In genomic region chr19:16118489-16119033, GRCh38 we compare ENCODE assay signal across 1 cellular context.
TF ChIP-seq lines count a peak whose summit lies in the region.

No MANE protein-coding gene starts in this region.

TF ChIP-seq in GM12878, 131 proteins besides CTCF, POLR2A, EP300 and RAD21 (continues in another document):
- TF ChIP-seq RCOR1 (conservative IDR thresholded peaks at IDR 0.05; ENCODE audit: low read depth, low read length) (peak; percentile 75; the same call in 1 of the 2 replicates), ETV6 (conservative IDR thresholded peaks at IDR 0.05 in 1 of 2, IDR thresholded peaks at IDR 0.05 in 1 of 2; ENCODE audit: borderline replicate concordance in 1 of 2, low read depth in 1 of 2) (peak; percentile 65 to 99; a peak in 2 of 4 replicates), SMARCA5 (IDR thresholded peaks at IDR 0.05) (no peak; the same call in 1 of the 2 replicates), SMAD5 (IDR thresholded peaks at IDR 0.05; ENCODE audit: low read depth) (0 out of 2 replicates have a peak, but pooled peaks have one; percentile 15), REST (IDR thresholded peaks at IDR 0.05; ENCODE audit: low read depth, low read length) (no peak), HDAC2 (IDR thresholded peaks at IDR 0.05) (no peak), POLR2AphosphoS2 (IDR thresholded peaks at IDR 0.05; ENCODE audit: low read depth, low read length) (no peak), ZSCAN29 (IDR thresholded peaks at IDR 0.05) (peak; percentile 65; the same call in 1 of the 2 replicates), CEBPB (IDR thresholded peaks at IDR 0.05; ENCODE audit: borderline replicate concordance in 1 of 2, low read depth in 2 of 2, low read length in 2 of 2) (no peak), ZBED1 (IDR thresholded peaks at IDR 0.05; ENCODE audit: borderline replicate concordance) (peak; percentile 89), RFX5 (IDR thresholded peaks at IDR 0.05; ENCODE audit: low read depth, low read length) (no peak), MYC (IDR thresholded peaks at IDR 0.05; ENCODE audit: insufficient read depth, insufficient read length, insufficient replicate concordance, low read length, severe bottlenecking) (no peak), SMC3 (IDR thresholded peaks at IDR 0.05; ENCODE audit: borderline replicate concordance, low read length) (peak; percentile 6; the same call in 1 of the 2 replicates), ELK1 (IDR thresholded peaks at IDR 0.05; ENCODE audit: low read depth, low read length) (no peak; the same call in 1 of the 2 replicates), FOXM1 (IDR thresholded peaks at IDR 0.05; ENCODE audit: low read depth, low read length) (peak; percentile 97), EGR1 (IDR thresholded peaks at IDR 0.05; ENCODE audit: borderline replicate concordance in 1 of 2, low read depth in 2 of 2, low read length in 2 of 2) (peak in 1 of 2 experiments; percentile 86; a peak in 2 of 3 replicates), IKZF2 (IDR thresholded peaks at IDR 0.05) (peak; percentile 100), MXI1 (IDR thresholded peaks at IDR 0.05; ENCODE audit: low read depth, low read length) (peak; percentile 70), NFIC (IDR thresholded peaks at IDR 0.05; ENCODE audit: low read depth, low read length) (peak; percentile 97), PAX8 (IDR thresholded peaks at IDR 0.05) (no peak), ZNF217 (IDR thresholded peaks at IDR 0.05) (peak; percentile 87), YBX1 (IDR thresholded peaks at IDR 0.05) (peak; percentile 27; the same call in 1 of the 2 replicates), YY1 (IDR thresholded peaks at IDR 0.05; ENCODE audit: low read depth, low read length) (peak; percentile 81), BACH1 (IDR thresholded peaks at IDR 0.05; ENCODE audit: borderline replicate concordance) (peak; percentile 94), PKNOX1 (IDR thresholded peaks at IDR 0.05) (peak; percentile 4; the same call in 1 of the 2 replicates), ESRRA (IDR thresholded peaks at IDR 0.05; ENCODE audit: low read length) (peak; percentile 47; the same call in 1 of the 2 replicates), ZZZ3 (IDR thresholded peaks at IDR 0.05; ENCODE audit: control insufficient read depth, insufficient read length, low read depth) (no peak), CREB1 (IDR thresholded peaks at IDR 0.05; ENCODE audit: low read depth) (peak; percentile 70), RAD51 (IDR thresholded peaks at IDR 0.05) (no peak), KLF5 (IDR thresholded peaks at IDR 0.05; ENCODE audit: partially characterized antibody) (no peak), TCF12 (IDR thresholded peaks at IDR 0.05; ENCODE audit: low read depth, low read length) (peak; percentile 97), KAT2A (conservative IDR thresholded peaks at IDR 0.05; ENCODE audit: control insufficient read depth, low read depth, low read length) (no peak), ZNF24 (IDR thresholded peaks at IDR 0.05) (peak; percentile 40; the same call in 1 of the 2 replicates), SP1 (IDR thresholded peaks at IDR 0.05; ENCODE audit: low read depth, low read length) (peak; percentile 89)
- TF ChIP-seq, protein P1, sequence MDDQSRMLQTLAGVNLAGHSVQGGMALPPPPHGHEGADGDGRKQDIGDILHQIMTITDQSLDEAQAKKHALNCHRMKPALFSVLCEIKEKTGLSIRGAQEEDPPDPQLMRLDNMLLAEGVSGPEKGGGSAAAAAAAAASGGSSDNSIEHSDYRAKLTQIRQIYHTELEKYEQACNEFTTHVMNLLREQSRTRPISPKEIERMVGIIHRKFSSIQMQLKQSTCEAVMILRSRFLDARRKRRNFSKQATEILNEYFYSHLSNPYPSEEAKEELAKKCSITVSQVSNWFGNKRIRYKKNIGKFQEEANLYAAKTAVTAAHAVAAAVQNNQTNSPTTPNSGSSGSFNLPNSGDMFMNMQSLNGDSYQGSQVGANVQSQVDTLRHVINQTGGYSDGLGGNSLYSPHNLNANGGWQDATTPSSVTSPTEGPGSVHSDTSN (IDR thresholded peaks at IDR 0.05; ENCODE audit: insufficient replicate concordance, low read depth, low read length): no peak
- TF ChIP-seq, protein P2, sequence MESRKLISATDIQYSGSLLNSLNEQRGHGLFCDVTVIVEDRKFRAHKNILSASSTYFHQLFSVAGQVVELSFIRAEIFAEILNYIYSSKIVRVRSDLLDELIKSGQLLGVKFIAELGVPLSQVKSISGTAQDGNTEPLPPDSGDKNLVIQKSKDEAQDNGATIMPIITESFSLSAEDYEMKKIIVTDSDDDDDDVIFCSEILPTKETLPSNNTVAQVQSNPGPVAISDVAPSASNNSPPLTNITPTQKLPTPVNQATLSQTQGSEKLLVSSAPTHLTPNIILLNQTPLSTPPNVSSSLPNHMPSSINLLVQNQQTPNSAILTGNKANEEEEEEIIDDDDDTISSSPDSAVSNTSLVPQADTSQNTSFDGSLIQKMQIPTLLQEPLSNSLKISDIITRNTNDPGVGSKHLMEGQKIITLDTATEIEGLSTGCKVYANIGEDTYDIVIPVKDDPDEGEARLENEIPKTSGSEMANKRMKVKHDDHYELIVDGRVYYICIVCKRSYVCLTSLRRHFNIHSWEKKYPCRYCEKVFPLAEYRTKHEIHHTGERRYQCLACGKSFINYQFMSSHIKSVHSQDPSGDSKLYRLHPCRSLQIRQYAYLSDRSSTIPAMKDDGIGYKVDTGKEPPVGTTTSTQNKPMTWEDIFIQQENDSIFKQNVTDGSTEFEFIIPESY (IDR thresholded peaks at IDR 0.05): no peak
- TF ChIP-seq, protein P3, sequence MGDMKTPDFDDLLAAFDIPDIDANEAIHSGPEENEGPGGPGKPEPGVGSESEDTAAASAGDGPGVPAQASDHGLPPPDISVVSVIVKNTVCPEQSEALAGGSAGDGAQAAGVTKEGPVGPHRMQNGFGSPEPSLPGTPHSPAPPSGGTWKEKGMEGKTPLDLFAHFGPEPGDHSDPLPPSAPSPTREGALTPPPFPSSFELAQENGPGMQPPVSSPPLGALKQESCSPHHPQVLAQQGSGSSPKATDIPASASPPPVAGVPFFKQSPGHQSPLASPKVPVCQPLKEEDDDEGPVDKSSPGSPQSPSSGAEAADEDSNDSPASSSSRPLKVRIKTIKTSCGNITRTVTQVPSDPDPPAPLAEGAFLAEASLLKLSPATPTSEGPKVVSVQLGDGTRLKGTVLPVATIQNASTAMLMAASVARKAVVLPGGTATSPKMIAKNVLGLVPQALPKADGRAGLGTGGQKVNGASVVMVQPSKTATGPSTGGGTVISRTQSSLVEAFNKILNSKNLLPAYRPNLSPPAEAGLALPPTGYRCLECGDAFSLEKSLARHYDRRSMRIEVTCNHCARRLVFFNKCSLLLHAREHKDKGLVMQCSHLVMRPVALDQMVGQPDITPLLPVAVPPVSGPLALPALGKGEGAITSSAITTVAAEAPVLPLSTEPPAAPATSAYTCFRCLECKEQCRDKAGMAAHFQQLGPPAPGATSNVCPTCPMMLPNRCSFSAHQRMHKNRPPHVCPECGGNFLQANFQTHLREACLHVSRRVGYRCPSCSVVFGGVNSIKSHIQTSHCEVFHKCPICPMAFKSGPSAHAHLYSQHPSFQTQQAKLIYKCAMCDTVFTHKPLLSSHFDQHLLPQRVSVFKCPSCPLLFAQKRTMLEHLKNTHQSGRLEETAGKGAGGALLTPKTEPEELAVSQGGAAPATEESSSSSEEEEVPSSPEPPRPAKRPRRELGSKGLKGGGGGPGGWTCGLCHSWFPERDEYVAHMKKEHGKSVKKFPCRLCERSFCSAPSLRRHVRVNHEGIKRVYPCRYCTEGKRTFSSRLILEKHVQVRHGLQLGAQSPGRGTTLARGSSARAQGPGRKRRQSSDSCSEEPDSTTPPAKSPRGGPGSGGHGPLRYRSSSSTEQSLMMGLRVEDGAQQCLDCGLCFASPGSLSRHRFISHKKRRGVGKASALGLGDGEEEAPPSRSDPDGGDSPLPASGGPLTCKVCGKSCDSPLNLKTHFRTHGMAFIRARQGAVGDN (IDR thresholded peaks at IDR 0.05): 0 out of 2 replicates have a peak, but pooled peaks have one; percentile 73
- TF ChIP-seq, protein P4, sequence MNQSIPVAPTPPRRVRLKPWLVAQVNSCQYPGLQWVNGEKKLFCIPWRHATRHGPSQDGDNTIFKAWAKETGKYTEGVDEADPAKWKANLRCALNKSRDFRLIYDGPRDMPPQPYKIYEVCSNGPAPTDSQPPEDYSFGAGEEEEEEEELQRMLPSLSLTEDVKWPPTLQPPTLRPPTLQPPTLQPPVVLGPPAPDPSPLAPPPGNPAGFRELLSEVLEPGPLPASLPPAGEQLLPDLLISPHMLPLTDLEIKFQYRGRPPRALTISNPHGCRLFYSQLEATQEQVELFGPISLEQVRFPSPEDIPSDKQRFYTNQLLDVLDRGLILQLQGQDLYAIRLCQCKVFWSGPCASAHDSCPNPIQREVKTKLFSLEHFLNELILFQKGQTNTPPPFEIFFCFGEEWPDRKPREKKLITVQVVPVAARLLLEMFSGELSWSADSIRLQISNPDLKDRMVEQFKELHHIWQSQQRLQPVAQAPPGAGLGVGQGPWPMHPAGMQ (IDR thresholded peaks at IDR 0.05; ENCODE audit: borderline replicate concordance): no peak
- TF ChIP-seq, protein P5, sequence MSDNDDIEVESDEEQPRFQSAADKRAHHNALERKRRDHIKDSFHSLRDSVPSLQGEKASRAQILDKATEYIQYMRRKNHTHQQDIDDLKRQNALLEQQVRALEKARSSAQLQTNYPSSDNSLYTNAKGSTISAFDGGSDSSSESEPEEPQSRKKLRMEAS (IDR thresholded peaks at IDR 0.05; ENCODE audit: low read depth, low read length): no peak
- TF ChIP-seq, protein P6, sequence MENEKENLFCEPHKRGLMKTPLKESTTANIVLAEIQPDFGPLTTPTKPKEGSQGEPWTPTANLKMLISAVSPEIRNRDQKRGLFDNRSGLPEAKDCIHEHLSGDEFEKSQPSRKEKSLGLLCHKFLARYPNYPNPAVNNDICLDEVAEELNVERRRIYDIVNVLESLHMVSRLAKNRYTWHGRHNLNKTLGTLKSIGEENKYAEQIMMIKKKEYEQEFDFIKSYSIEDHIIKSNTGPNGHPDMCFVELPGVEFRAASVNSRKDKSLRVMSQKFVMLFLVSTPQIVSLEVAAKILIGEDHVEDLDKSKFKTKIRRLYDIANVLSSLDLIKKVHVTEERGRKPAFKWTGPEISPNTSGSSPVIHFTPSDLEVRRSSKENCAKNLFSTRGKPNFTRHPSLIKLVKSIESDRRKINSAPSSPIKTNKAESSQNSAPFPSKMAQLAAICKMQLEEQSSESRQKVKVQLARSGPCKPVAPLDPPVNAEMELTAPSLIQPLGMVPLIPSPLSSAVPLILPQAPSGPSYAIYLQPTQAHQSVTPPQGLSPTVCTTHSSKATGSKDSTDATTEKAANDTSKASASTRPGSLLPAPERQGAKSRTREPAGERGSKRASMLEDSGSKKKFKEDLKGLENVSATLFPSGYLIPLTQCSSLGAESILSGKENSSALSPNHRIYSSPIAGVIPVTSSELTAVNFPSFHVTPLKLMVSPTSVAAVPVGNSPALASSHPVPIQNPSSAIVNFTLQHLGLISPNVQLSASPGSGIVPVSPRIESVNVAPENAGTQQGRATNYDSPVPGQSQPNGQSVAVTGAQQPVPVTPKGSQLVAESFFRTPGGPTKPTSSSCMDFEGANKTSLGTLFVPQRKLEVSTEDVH (IDR thresholded peaks at IDR 0.05; ENCODE audit: low read depth, partially characterized antibody): no peak
